21 cellular contexts compared by ENCODE assay signal in genomic region chr12:805022-805632, GRCh38. TPM values are rescaled to one million over a fixed set of nuclear protein-coding genes. Genes with fewer than 3 reads are reported as not detected.
DNase-seq lines count a peak whose midpoint lies in the region; ATAC-seq, FAIRE-seq and TF ChIP-seq lines count a peak whose summit lies in the region.
"Had no signal": no experiment of that assay in that cellular context is flagged by ENCODE, and none has a peak within 500 bp of the region (broad histone marks: within the 10 kb centered on the region; RNA-seq: fewer than 3 reads in every experiment).

No MANE protein-coding gene starts in this region.

- peaks cover 90% of the 10 kb centered on the region for H4K20me1 ChIP-seq in OCI-LY3 (ENCODE audit: insufficient read depth, low read length)

- intact Hi-C loops in esophagus muscularis mucosa (cut with DNase I) = no loop called here

- DNase-seq in SIG-M5 treated with dmso at 0.1 percent for 504 hours (lab: John Stamatoyannopoulos, UW; ENCODE audit: unreplicated experiment) (peak; percentile 44), SIG-M5 (lab: John Stamatoyannopoulos, UW) (no peak), GM19239 (ENCODE audit: insufficient read length, low spot score) (no peak), naive B cell (peak; percentile 13), esophagus muscularis mucosa (ENCODE audit: extremely low spot score) (no peak), NCI-H2227 treated with DMSO at 0.1 percent for 48 hours (lab: John Stamatoyannopoulos, UW) (no peak)
- DNase-seq: activated B cell treated with CpG ODN at 0.5 μM for 24 hours; activated naive CD4-positive, alpha-beta T cell treated with Interleukin-2 at 50 U/mL for 16 hours; CD8-positive, alpha-beta T cell; EL; lower lobe of right lung; MM.1S; NCI-H526 treated with DMSO at 0.1 percent for 48 hours; nephron progenitor cell; RPMI8226; stimulated activated CD4-positive, alpha-beta T cell treated with anti-CD3 and anti-CD28 coated beads, Interleukin-15, amount 100 ng/mL, for 24 hours had no signal

- peak overlapping the region in 3 of 6 donors; percentile 5 to 62 (median 7) for H3K27ac Mint-ChIP-seq in naive B cell
- H3K27ac Mint-ChIP-seq: activated B cell treated with CpG ODN at 0.5 μM for 24 hours; dendritic cell treated with granulocyte-macrophage colony-stimulating factor and Interleukin-4, amounts not matched to agents 40 ng/mL and 50 ng/mL, for 4 days; nephron progenitor cell had no signal

- no peak overlapping the region for H3K9ac ChIP-seq in OCI-LY3 (ENCODE audit: low read length)

- H3K36me3 ChIP-seq in OCI-LY3 (replicated peaks; ENCODE audit: low read depth, low read length) (no peaks in the 10 kb centered on the region), esophagus muscularis mucosa (no peaks in the 10 kb centered on the region)
- H3K36me3 ChIP-seq: lower lobe of right lung had no signal

- H3K4me3 ChIP-seq in OCI-LY3 (ENCODE audit: low read length) (no peak overlapping the region), esophagus muscularis mucosa (no peak overlapping the region)
- H3K4me3 ChIP-seq: lower lobe of right lung had no signal

- H3K4me2 ChIP-seq in OCI-LY3 (ENCODE audit: low read length) = peak overlapping the region; percentile 7; the same call in 1 of the 2 replicates

- TF ChIP-seq POLR2A in esophagus muscularis mucosa (IDR thresholded peaks at IDR 0.05; ENCODE audit: low read depth) = no peak

- no peak for TF ChIP-seq EP300 in esophagus muscularis mucosa (IDR thresholded peaks at IDR 0.05)

- ATAC-seq in naive B cell (ENCODE audit: low read depth in 2 of 2) (peak; percentile 81 to 83), HG02870 (IDR thresholded peaks at IDR 0.05; ENCODE audit: unreplicated experiment) (no peak)
- ATAC-seq: CD8-positive, alpha-beta T cell; lower lobe of right lung had no signal

- peak; percentile 85 for FAIRE-seq in GM19239 (lab: Jason Lieb, UNC)

- no peaks in the 10 kb centered on the region for H3K9me3 ChIP-seq in OCI-LY3 (ENCODE audit: insufficient read depth, low read length)
- no peaks in the 10 kb centered on the region for H3K9me3 ChIP-seq in esophagus muscularis mucosa
- H3K9me3 ChIP-seq: lower lobe of right lung had no signal

- peaks cover 97% of the 10 kb centered on the region for H3K79me2 ChIP-seq in OCI-LY3 (ENCODE audit: low read length)

- no peaks in the 10 kb centered on the region for H3K27me3 ChIP-seq in OCI-LY3 (ENCODE audit: low read depth, low read length)
- no peaks in the 10 kb centered on the region for H3K27me3 ChIP-seq in esophagus muscularis mucosa

- peaks cover 69% of the 10 kb centered on the region for H3K4me1 ChIP-seq in OCI-LY3 (ENCODE audit: low read length)
- H3K4me1 ChIP-seq in esophagus muscularis mucosa = peaks cover 23 to 63% (median 49%) of the 10 kb centered on the region in 4 donors

- H3K4me3 Mint-ChIP-seq in naive B cell = peak overlapping the region in 2 of 8 donors; percentile 7 to 33
- H3K4me3 Mint-ChIP-seq: nephron progenitor cell; stimulated activated naive CD8-positive, alpha-beta T cell treated with anti-CD3 and anti-CD28 coated beads, Interleukin-15, Interleukin-2, amounts not matched to agents 100 ng/mL and 50 ng/mL, for 24 hours had no signal

- no peaks in the 10 kb centered on the region for H3K36me3 Mint-ChIP-seq in naive B cell
- H3K36me3 Mint-ChIP-seq: CD8-positive, alpha-beta T cell had no signal

- H3K27ac ChIP-seq in OCI-LY3 (ENCODE audit: low read length) = no peak overlapping the region
- no peak overlapping the region for H3K27ac ChIP-seq in esophagus muscularis mucosa (replicated peaks in 1 of 4)
- H3K27ac ChIP-seq: 22Rv1, lower lobe of right lung had no signal

- H2AFZ ChIP-seq in OCI-LY3 (ENCODE audit: low read depth, low read length) = no peak overlapping the region

- no peaks in the 10 kb centered on the region for H3K9me3 Mint-ChIP-seq in naive B cell
- H3K9me3 Mint-ChIP-seq: activated B cell treated with CpG ODN at 0.5 μM for 24 hours; CD8-positive, alpha-beta T cell; dendritic cell treated with granulocyte-macrophage colony-stimulating factor and Interleukin-4, amounts not matched to agents 40 ng/mL and 50 ng/mL, for 4 days; nephron progenitor cell; stimulated activated naive CD8-positive, alpha-beta T cell treated with anti-CD3 and anti-CD28 coated beads, Interleukin-15, Interleukin-2, amounts not matched to agents 100 ng/mL and 50 ng/mL, for 24 hours had no signal

- peaks cover 47 to 62% (median 54%) of the 10 kb centered on the region in 3 donors for H3K4me1 Mint-ChIP-seq in naive B cell

- no peaks in the 10 kb centered on the region for H3K27me3 Mint-ChIP-seq in naive B cell
- H3K27me3 Mint-ChIP-seq: activated B cell treated with CpG ODN at 0.5 μM for 24 hours; dendritic cell treated with granulocyte-macrophage colony-stimulating factor and Interleukin-4, amounts not matched to agents 40 ng/mL and 50 ng/mL, for 4 days; stimulated activated naive CD8-positive, alpha-beta T cell treated with anti-CD3 and anti-CD28 coated beads, Interleukin-15, Interleukin-2, amounts not matched to agents 100 ng/mL and 50 ng/mL, for 24 hours had no signal

- TF ChIP-seq CTCF in OCI-LY3 (IDR thresholded peaks at IDR 0.05; ENCODE audit: low read depth, low read length) (no peak), esophagus muscularis mucosa (IDR thresholded peaks at IDR 0.05) (no peak)

- 65% methylated on average over 3 of the region's 3 CpGs for WGBS in esophagus muscularis mucosa

RNA-seq across cellular contexts. Expression of gene WNK1, which starts 52.7 kb away (rescaled TPM):
- polyA plus RNA-seq in naive B cell (ENCODE audit: low read depth in 6 of 6) = 10 to 100 TPM in 5 of 6 donors, 1 to 10 TPM in 1; 3.9 to 41.1 (median 15.3) TPM
- total RNA-seq in esophagus muscularis mucosa = 100 to 1,000 TPM; 137 to 250 (median 158) TPM

Comparison
In these comparisons a context has a peak if more than half of its experiments do, and no peak if none do; other contexts are left out.
1. DNase-seq: peak in SIG-M5 treated with dmso at 0.1 percent for 504 hours (single experiment) and naive B cell (single experiment); none in SIG-M5 (single experiment), GM19239 (single experiment), esophagus muscularis mucosa (single experiment) and NCI-H2227 treated with DMSO at 0.1 percent for 48 hours (single experiment).